Comparison of ENCODE assay signal across 11 cellular contexts in the genomic region with DNA sequence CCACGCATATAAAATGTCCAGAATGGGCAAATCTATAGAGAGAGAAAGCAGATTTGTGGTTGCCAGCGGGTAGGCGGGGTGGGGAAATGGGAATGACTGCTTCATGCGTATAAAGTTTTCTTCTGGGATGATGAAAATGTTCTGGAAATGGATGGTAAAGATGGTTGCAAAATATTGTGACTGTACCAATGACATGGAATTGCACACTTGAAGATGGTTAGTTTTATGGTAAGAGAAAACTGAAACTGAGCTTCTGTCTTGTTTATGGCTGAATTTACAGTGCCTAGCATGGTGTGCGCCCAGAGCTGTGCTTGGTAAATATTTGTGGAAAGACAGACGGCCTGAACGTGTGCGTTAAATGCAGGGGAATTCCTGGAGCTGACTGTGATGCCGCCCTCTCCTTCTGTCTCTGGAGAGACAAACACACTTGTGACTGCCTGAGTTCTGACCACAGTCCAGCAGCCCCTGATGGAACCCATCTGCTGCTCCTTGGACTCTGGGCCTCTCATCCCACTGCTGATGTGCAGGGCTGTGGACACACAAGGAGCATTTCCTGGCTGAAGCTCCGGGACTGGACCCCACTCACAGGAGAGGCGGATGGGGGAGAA. TPM values are rescaled to one million over a fixed set of nuclear protein-coding genes. Genes with fewer than 3 reads are reported as not detected.
DNase-seq lines count a peak whose midpoint lies in the region; ATAC-seq and TF ChIP-seq lines count a peak whose summit lies in the region.
"Had no signal": no experiment of that assay in that cellular context is flagged by ENCODE, and none has a peak within 500 bp of the region (broad histone marks: within the 10 kb centered on the region; RNA-seq: fewer than 3 reads in every experiment).

No MANE protein-coding gene starts in this region.

- no peaks in the 10 kb centered on the region for H3K27me3 ChIP-seq in AG04450 (ENCODE audit: control insufficient read depth, insufficient read depth, low read length)

- peak overlapping the region; percentile 34; the same call in 1 of the 2 replicates for H3K4me3 ChIP-seq in AG04450 (ENCODE audit: low read depth, low read length)

- H3K9me3 ChIP-seq in AG04450 (ENCODE audit: control insufficient read depth, insufficient read depth, low read length) = no peaks in the 10 kb centered on the region

- POLR2A ChIA-PET in AG04450 (lab: Yijun Ruan, JAX) = interaction anchor here (0.6 to 2.5 kb wide), 8 partner anchors 8 to 950 kb away, joined by 3 to 22 read pairs (median 5); partner anchors contain the start of gene PTGES

- H3K27ac ChIP-seq in AG04450 (ENCODE audit: low read depth, low read length) = peak overlapping the region; percentile 97

- intact Hi-C loops in Right ventricle myocardium superior (cut with DNase I) = no loop called here

- peak; percentile 84 for DNase-seq in AG04450 (ENCODE audit: low read depth, low spot score)
- DNase-seq in RPMI7951 (ENCODE audit: low read depth) = peak; percentile 79
- peak; percentile 84 for DNase-seq in Right ventricle myocardium superior
- no peak for DNase-seq in omental fat pad (ENCODE audit: low spot score)
- DNase-seq in NCI-H345 (lab: John Stamatoyannopoulos, UW) = no peak
- no peak for DNase-seq in retina
- no peak for DNase-seq in middle frontal gyrus (ENCODE audit: extremely low spot score, low spot score)
- DNase-seq in SKM-1 treated with dmso at 0.1 percent for 144 hours (lab: John Stamatoyannopoulos, UW; ENCODE audit: unreplicated experiment) = no peak
- DNase-seq: cortex of kidney; NCI-H524; stimulated activated CD4-positive, alpha-beta T cell treated with anti-CD3 and anti-CD28 coated beads, Interleukin-4, amount 100 ng/mL, for 1 hour had no signal

- CTCF ChIA-PET in AG04450 (lab: Charles Lee) = interaction anchor here (0.6 to 2.1 kb wide), 3 partner anchors 23 to 119 kb away, joined by 3 to 10 read pairs (median 6); no protein-coding TSS in a partner anchor

- ATAC-seq in Right ventricle myocardium superior (ENCODE audit: poor library complexity) (peak; percentile 72), omental fat pad (ENCODE audit: low FRiP score) (peak; percentile 7)

- TF ChIP-seq CTCF in AG04450 (IDR thresholded peaks at IDR 0.05; ENCODE audit: low read depth, low read length) (no peak), omental fat pad (IDR thresholded peaks at IDR 0.05) (no peak)

RNA-seq across cellular contexts. Expression of gene PTGES, which starts 8.6 kb away (rescaled TPM):
- 17.0 and 21.4 TPM in 2 replicates for polyA plus RNA-seq in AG04450 (2011; rRNA removed)
- polyA minus RNA-seq in AG04450 (2011; rRNA and poly(A)+ RNA removed) = 14.2 and 19.9 TPM in 2 replicates
- 0.59 and 0.96 TPM in 2 replicates for total RNA-seq in RPMI7951 (2014; rRNA removed; shearing (Covaris generic))
- total RNA-seq in Right ventricle myocardium superior = 4.5 TPM
- 10 to 100 TPM in 2 of 4 donors, 1 to 10 TPM in 2; 4.2 to 12.4 (median 8.9) TPM for total RNA-seq in omental fat pad

RNA-seq across cellular contexts. Expression of gene TOR1B, which starts 41.6 kb away (rescaled TPM):
- 26.3 and 31.0 TPM in 2 replicates for polyA plus RNA-seq in AG04450 (2011; rRNA removed)
- polyA minus RNA-seq in AG04450 (2011; rRNA and poly(A)+ RNA removed) = 13.4 and 14.1 TPM in 2 replicates
- total RNA-seq in RPMI7951 (2014; rRNA removed; shearing (Covaris generic)) = 30.8 and 33.2 TPM in 2 replicates
- 10.0 TPM for total RNA-seq in Right ventricle myocardium superior
- total RNA-seq in omental fat pad = 10 to 100 TPM; 19.0 to 37.2 (median 28.7) TPM

Comparison
In these comparisons a context has a peak if more than half of its experiments do, and no peak if none do; other contexts are left out.
1. DNase-seq: peak in AG04450 (single experiment), RPMI7951 (single experiment) and Right ventricle myocardium superior (single experiment); none in omental fat pad (single experiment), NCI-H345 (single experiment), retina (single experiment), middle frontal gyrus (single experiment) and SKM-1 treated with dmso at 0.1 percent for 144 hours (single experiment).